Comparison of ENCODE assay signal across 8 cellular contexts in the genomic region with DNA sequence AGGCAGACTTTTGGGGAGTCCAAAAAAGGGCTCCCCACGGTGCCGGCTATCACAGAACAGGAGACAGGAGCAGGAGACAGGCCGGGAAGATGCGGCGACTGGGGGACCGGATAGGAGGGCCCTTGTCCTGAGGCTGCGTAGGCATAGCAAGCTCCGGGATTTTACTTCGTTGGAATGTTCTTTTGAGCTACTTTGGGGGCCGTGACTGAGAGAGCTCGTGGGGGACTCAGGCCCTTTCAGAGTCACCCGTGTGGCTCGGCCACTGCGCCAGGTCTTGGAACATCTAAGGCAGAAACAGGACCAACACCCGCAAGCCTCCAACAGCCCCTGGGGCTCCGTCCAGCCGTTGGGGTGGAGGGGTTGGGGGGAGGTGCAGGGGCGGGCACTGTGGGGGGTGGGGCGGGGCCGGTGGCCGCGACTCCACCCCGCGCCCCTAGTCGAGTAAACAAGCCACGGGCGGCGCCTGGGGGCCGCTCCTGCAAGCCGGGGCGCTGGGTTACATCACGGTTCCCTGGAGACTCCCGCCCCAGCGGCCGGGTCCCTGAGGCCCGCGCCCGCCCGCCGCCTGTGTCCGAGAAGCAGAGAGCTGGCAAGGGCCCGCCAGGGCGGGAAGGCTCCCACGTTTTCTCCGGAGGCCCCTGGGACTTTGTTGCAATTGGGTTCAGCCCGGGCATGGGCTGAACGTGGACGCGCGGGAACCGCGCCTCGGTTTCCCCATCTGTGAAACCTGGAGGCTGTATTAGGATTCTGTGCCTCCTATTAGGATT. TPM values are rescaled to one million over a fixed set of nuclear protein-coding genes. Genes with fewer than 3 reads are reported as not detected.
DNase-seq lines count a peak whose midpoint lies in the region; ATAC-seq and TF ChIP-seq lines count a peak whose summit lies in the region.

No MANE protein-coding gene starts in this region.

- no peaks in the 10 kb centered on the region for H4K20me1 ChIP-seq in GM23338 (replicated peaks; ENCODE audit: insufficient read depth)

- peak overlapping the region; percentile 87 for H3K4me2 ChIP-seq in GM23338

- no peaks in the 10 kb centered on the region for H3K9me3 ChIP-seq in iPS-15b (ENCODE audit: control insufficient read depth, insufficient read depth, low read length)
- H3K9me3 ChIP-seq in gastrocnemius medialis = no peaks in the 10 kb centered on the region

- H3K36me3 ChIP-seq in GM23338 (ENCODE audit: insufficient read depth) (no peaks in the 10 kb centered on the region), iPS-15b (ENCODE audit: control insufficient read depth, insufficient read depth, low read length) (no peaks in the 10 kb centered on the region), gastrocnemius medialis (no peaks in the 10 kb centered on the region)

- H3F3A ChIP-seq in GM23338 (replicated peaks; ENCODE audit: low read depth) = 0 out of 2 replicates have a peak, but pooled peaks cover 11% of the 10 kb centered on the region

- ATAC-seq in GM23338 (peak; percentile 71), gastrocnemius medialis (peak in 1 of 2 donors; percentile 24), GM18519 (IDR thresholded peaks at IDR 0.05; ENCODE audit: low FRiP score, unreplicated experiment) (no peak), HG03354 (IDR thresholded peaks at IDR 0.05; ENCODE audit: poor library complexity, severe bottlenecking, unreplicated experiment) (no peak)

- no peaks in the 10 kb centered on the region for H3K36me3 Mint-ChIP-seq in GM23338 (ENCODE audit: low read depth)

- H3K27ac ChIP-seq in GM23338 (ENCODE audit: low read depth) (peak overlapping the region; percentile 55; the same call in 1 of the 2 replicates), gastrocnemius medialis (peak overlapping the region; percentile 29 to 64 (median 56))

- H3K9me3 Mint-ChIP-seq in GM23338 = no peaks in the 10 kb centered on the region

- no peak for TF ChIP-seq POLR2A in gastrocnemius medialis (IDR thresholded peaks at IDR 0.05)

- intact Hi-C loops in gastrocnemius medialis (cut with DNase I; ENCODE audit: low total_unique reads) = no loop called here

- H3K4me1 Mint-ChIP-seq in GM23338 = peaks cover 36% of the 10 kb centered on the region

- peak overlapping the region; percentile 96; the same call in 1 of the 2 replicates for H2AFZ ChIP-seq in GM23338

- peaks cover 42% of the 10 kb centered on the region for H3K4me1 ChIP-seq in GM23338 (ENCODE audit: insufficient read depth)
- H3K4me1 ChIP-seq in iPS-15b (ENCODE audit: control insufficient read depth, insufficient read depth, low read length) = peaks cover 19% of the 10 kb centered on the region
- peaks cover 5 to 10% of the 10 kb centered on the region in 2 donors for H3K4me1 ChIP-seq in gastrocnemius medialis

- TF ChIP-seq CTCF in GM23338 (conservative IDR thresholded peaks at IDR 0.05; ENCODE audit: low read depth in 2 of 2) = no peak
- no peak for TF ChIP-seq CTCF in WI38 (IDR thresholded peaks at IDR 0.05; ENCODE audit: low read depth, low read length)
- no peak for TF ChIP-seq CTCF in gastrocnemius medialis (IDR thresholded peaks at IDR 0.05 in 4 of 5, conservative IDR thresholded peaks at IDR 0.05 in 1 of 5)

- no peaks in the 10 kb centered on the region for H3K79me2 ChIP-seq in GM23338 (replicated peaks; ENCODE audit: insufficient read depth)

- H3K9me2 ChIP-seq in GM23338 (ENCODE audit: insufficient read depth) = no peaks in the 10 kb centered on the region

- in situ Hi-C loops in gastrocnemius medialis (cut with MboI; ENCODE audit: low sequenced_read_pairs in 4 of 4) = no loop called here

- H3K27me3 ChIP-seq in GM23338 (ENCODE audit: insufficient read depth) = peaks cover 14% of the 10 kb centered on the region
- peaks cover 4% of the 10 kb centered on the region for H3K27me3 ChIP-seq in iPS-15b (ENCODE audit: control insufficient read depth, insufficient read depth, low read length)
- peaks cover 6 to 18% (median 11%) of the 10 kb centered on the region in 3 donors for H3K27me3 ChIP-seq in gastrocnemius medialis

- H3K4me3 Mint-ChIP-seq in GM23338 = peak overlapping the region; percentile 73

- H3K9ac ChIP-seq in iPS-15b (ENCODE audit: low read depth, low read length) = no peak overlapping the region

- no peak overlapping the region for H3K27ac Mint-ChIP-seq in GM23338

- peaks cover 27% of the 10 kb centered on the region for H3K27me3 Mint-ChIP-seq in GM23338 (ENCODE audit: insufficient read depth, low read depth, poor library complexity)

- H3K4me3 ChIP-seq in GM23338 (peak overlapping the region; percentile 61), WI38 (ENCODE audit: low read depth, low read length) (peak overlapping the region; percentile 24; the same call in 1 of the 2 replicates), iPS-15b (ENCODE audit: low read depth, low read length) (peak overlapping the region; percentile 48), gastrocnemius medialis (peak overlapping the region; percentile 48 to 55 (median 50))

- DNase-seq in GM23338 (ENCODE audit: low spot score) = peak; percentile 71
- DNase-seq in gastrocnemius medialis = no peak
- DNase-seq in activated CD8-positive, alpha-beta memory T cell treated with anti-CD3 and anti-CD28 coated beads, Interleukin-2, amount 50 U/mL, for 48 hours = no peak
- DNase-seq in NCI-H2029 treated with DMSO at 0.1 percent for 48 hours (lab: John Stamatoyannopoulos, UW) = no peak

TF ChIP-seq in GM23338, 12 proteins besides CTCF, POLR2A, EP300 and RAD21:
- TF ChIP-seq NANOG (IDR thresholded peaks at IDR 0.05; ENCODE audit: borderline replicate concordance) (no peak), POLR2AphosphoS5 (IDR thresholded peaks at IDR 0.05; ENCODE audit: low read depth) (peak; percentile 61), ZNF114 (CRISPR knock-in tag; IDR thresholded peaks at IDR 0.05) (no peak)
- TF ChIP-seq, protein P1, sequence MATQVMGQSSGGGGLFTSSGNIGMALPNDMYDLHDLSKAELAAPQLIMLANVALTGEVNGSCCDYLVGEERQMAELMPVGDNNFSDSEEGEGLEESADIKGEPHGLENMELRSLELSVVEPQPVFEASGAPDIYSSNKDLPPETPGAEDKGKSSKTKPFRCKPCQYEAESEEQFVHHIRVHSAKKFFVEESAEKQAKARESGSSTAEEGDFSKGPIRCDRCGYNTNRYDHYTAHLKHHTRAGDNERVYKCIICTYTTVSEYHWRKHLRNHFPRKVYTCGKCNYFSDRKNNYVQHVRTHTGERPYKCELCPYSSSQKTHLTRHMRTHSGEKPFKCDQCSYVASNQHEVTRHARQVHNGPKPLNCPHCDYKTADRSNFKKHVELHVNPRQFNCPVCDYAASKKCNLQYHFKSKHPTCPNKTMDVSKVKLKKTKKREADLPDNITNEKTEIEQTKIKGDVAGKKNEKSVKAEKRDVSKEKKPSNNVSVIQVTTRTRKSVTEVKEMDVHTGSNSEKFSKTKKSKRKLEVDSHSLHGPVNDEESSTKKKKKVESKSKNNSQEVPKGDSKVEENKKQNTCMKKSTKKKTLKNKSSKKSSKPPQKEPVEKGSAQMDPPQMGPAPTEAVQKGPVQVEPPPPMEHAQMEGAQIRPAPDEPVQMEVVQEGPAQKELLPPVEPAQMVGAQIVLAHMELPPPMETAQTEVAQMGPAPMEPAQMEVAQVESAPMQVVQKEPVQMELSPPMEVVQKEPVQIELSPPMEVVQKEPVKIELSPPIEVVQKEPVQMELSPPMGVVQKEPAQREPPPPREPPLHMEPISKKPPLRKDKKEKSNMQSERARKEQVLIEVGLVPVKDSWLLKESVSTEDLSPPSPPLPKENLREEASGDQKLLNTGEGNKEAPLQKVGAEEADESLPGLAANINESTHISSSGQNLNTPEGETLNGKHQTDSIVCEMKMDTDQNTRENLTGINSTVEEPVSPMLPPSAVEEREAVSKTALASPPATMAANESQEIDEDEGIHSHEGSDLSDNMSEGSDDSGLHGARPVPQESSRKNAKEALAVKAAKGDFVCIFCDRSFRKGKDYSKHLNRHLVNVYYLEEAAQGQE (IDR thresholded peaks at IDR 0.05; ENCODE audit: unreplicated experiment) = no peak

RNA-seq across cellular contexts. Expression of a gene that starts 23.3 kb away (rescaled TPM):
- 48.5 and 54.1 TPM in 2 replicates for total RNA-seq in GM23338 (2014; rRNA removed; shearing (Covaris generic))
- polyA plus RNA-seq in GM23338 (2016; fragmentation: Nextera tagmentation; extraction: Ambion mirVana) = 13.4 and 13.9 TPM in 2 replicates
- total RNA-seq in gastrocnemius medialis = 1 to 10 TPM; 1.6 to 3.8 (median 2.6) TPM

Comparison
In these comparisons a context has a peak if more than half of its experiments do, and no peak if none do; other contexts are left out.
1. RNA of a gene that starts 23.3 kb away (total RNA-seq): 48.5 to 54.1 TPM in GM23338; 1.6 to 3.8 TPM in gastrocnemius medialis; every median in the first group is over 10 times any median in the second.
2. Peak in every context shown above with its lines, with median percentiles within 50 percentile points of each other: H3K4me3 ChIP-seq.